ENCODE assay signal across 19 cellular contexts in the genomic region with DNA sequence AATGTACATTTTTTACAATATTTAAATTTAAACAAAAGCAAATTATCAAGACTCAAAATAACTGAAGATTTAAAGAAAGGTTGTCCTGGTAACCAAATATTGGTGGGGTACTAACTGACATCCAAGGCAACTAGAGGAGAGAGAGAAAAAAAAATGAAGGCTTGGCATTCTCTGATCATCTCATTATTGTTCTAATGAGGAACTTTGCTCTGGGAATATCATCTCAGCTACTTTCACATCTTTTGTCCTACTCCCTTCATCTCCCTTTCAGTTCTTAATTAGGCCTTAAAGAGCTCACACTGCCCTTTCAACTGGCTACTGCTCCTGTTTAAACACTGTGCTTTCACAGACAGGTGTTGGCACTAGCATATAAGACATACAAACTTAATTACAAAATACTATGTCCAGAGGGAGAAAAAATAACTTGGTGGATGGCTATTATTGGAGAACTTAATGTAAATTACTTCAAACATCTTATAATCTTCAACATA. TPM values are rescaled to one million over a fixed set of nuclear protein-coding genes. Genes with fewer than 3 reads are reported as not detected.
DNase-seq lines count a peak whose midpoint lies in the region; ATAC-seq, FAIRE-seq and TF ChIP-seq lines count a peak whose summit lies in the region.
"Had no signal": no experiment of that assay in that cellular context is flagged by ENCODE, and none has a peak within 500 bp of the region (broad histone marks: within the 10 kb centered on the region; RNA-seq: fewer than 3 reads in every experiment).

No MANE protein-coding gene starts in this region.

- CTCF ChIA-PET in WTC11 (lab: Charles Lee), result no interaction called here

- no peak overlapping the region for H2BK120ac ChIP-seq in trophoblast cell (ENCODE audit: insufficient read depth, low read length, poor library complexity)

- H3K79me2 ChIP-seq in trophoblast cell (ENCODE audit: control insufficient read depth, insufficient read depth, low read length, poor library complexity), result no peaks in the 10 kb centered on the region

- H3K4me3 Mint-ChIP-seq in WTC11, result no peak overlapping the region
- H3K4me3 Mint-ChIP-seq: CD4-positive, alpha-beta memory T cell had no signal

- no peak overlapping the region for H4K12ac ChIP-seq in trophoblast cell (ENCODE audit: low read depth, low read length)

- H3K14ac ChIP-seq in trophoblast cell (ENCODE audit: low read length), result no peak overlapping the region

- peak overlapping the region; percentile 89 for H3K23ac ChIP-seq in trophoblast cell (ENCODE audit: low read length)

- H3K79me1 ChIP-seq in trophoblast cell (ENCODE audit: low read length), result no peaks in the 10 kb centered on the region

- H3K36me3 Mint-ChIP-seq in WTC11, result peaks cover 4% of the 10 kb centered on the region; the same call in 1 of the 2 replicates

- H2AK5ac ChIP-seq in trophoblast cell (ENCODE audit: low read length), result no peak overlapping the region

- POLR2A ChIA-PET in WTC11 (lab: Charles Lee), result no interaction called here

- no peak overlapping the region for H4K8ac ChIP-seq in trophoblast cell (ENCODE audit: low read depth, low read length)

- DNase-seq in NCI-H2171 treated with DMSO at 0.1 percent for 48 hours (lab: John Stamatoyannopoulos, UW), result peak; percentile 13
- no peak for DNase-seq in NCI-H2171 (lab: John Stamatoyannopoulos, UW)
- DNase-seq in NCI-H146 (lab: John Stamatoyannopoulos, UW), result peak; percentile 75
- no peak for DNase-seq in WTC11 (ENCODE audit: low spot score)
- DNase-seq in trophoblast cell, result no peak
- DNase-seq in right atrium auricular region (ENCODE audit: low spot score), result no peak
- DNase-seq in frontal cortex (ENCODE audit: low spot score in 2 of 2), result no peak
- DNase-seq: Calu3; CD4-positive, alpha-beta memory T cell; DMS79 treated with DMSO at 0.1 percent for 48 hours; GM23248; NCI-H1092 treated with DMSO at 0.1 percent for 48 hours; NCI-H187; NCI-H446; NCI-H526 treated with DMSO at 0.1 percent for 48 hours; SJCRH30 had no signal

- H3K9me3 Mint-ChIP-seq in WTC11, result no peaks in the 10 kb centered on the region
- H3K9me3 Mint-ChIP-seq: CD4-positive, alpha-beta memory T cell; IgD-negative memory B cell had no signal

- no peak for ATAC-seq in WTC11
- no peak for ATAC-seq in HG03457 (IDR thresholded peaks at IDR 0.05; ENCODE audit: unreplicated experiment)
- ATAC-seq: HCT116 had no signal

- no peak overlapping the region for H2AFZ ChIP-seq in trophoblast cell (ENCODE audit: insufficient read depth, low read length, poor library complexity)
- H2AFZ ChIP-seq: GM23248 had no signal

- H3K36me3 ChIP-seq in trophoblast cell (ENCODE audit: control insufficient read depth in 1 of 2, insufficient read depth in 2 of 2, low read length in 2 of 2) (no peaks in the 10 kb centered on the region), right atrium auricular region (peaks cover 8% of the 10 kb centered on the region)
- H3K36me3 ChIP-seq: SJCRH30 had no signal

- H3K18ac ChIP-seq in trophoblast cell (ENCODE audit: low read length), result no peak overlapping the region

- H3K27ac ChIP-seq in trophoblast cell (ENCODE audit: low read depth, low read length) (no peak overlapping the region), right atrium auricular region (no peak overlapping the region)
- H3K27ac ChIP-seq: GM23248, SJCRH30 had no signal

- H3K4me1 Mint-ChIP-seq in WTC11, result peaks cover 26% of the 10 kb centered on the region

- H4K91ac ChIP-seq in trophoblast cell (ENCODE audit: low read depth, low read length), result no peak overlapping the region

- no peaks in the 10 kb centered on the region for H3K27me3 ChIP-seq in trophoblast cell (ENCODE audit: insufficient read depth, low read length)
- no peaks in the 10 kb centered on the region for H3K27me3 ChIP-seq in right atrium auricular region
- H3K27me3 ChIP-seq: SJCRH30 had no signal

- no peak for FAIRE-seq in frontal cortex (lab: Jason Lieb, UNC)

- H3K4me3 ChIP-seq in trophoblast cell (ENCODE audit: low read depth, low read length) (no peak overlapping the region), right atrium auricular region (no peak overlapping the region)
- H3K4me3 ChIP-seq: GM23248, SJCRH30 had no signal

- no peak overlapping the region for H2BK12ac ChIP-seq in trophoblast cell (ENCODE audit: low read length)

- H3K9ac ChIP-seq in trophoblast cell (ENCODE audit: low read length), result no peak overlapping the region
- H3K9ac ChIP-seq: GM23248 had no signal

- no peak overlapping the region for H3K4ac ChIP-seq in trophoblast cell (ENCODE audit: low read depth, low read length)

- no peak overlapping the region for H3K4me2 ChIP-seq in trophoblast cell (ENCODE audit: low read length)

- peak overlapping the region; percentile 24; the same call in 1 of the 2 replicates for H3K27ac Mint-ChIP-seq in WTC11

- H2BK5ac ChIP-seq in trophoblast cell (ENCODE audit: low read depth, low read length, poor library complexity), result no peak overlapping the region

- H3K27me3 Mint-ChIP-seq in WTC11 (ENCODE audit: low read depth), result no peaks in the 10 kb centered on the region
- H3K27me3 Mint-ChIP-seq: CD4-positive, alpha-beta memory T cell; IgD-negative memory B cell had no signal

- H3K4me1 ChIP-seq in trophoblast cell (ENCODE audit: control insufficient read depth in 1 of 2, insufficient read depth in 2 of 2, low read length in 2 of 2) (peaks cover 5 to 7% of the 10 kb centered on the region in 2 experiments), right atrium auricular region (no peaks in the 10 kb centered on the region)

- H3K9me3 ChIP-seq in trophoblast cell (ENCODE audit: insufficient read depth, low read depth, low read length), result no peaks in the 10 kb centered on the region
- no peaks in the 10 kb centered on the region for H3K9me3 ChIP-seq in right atrium auricular region
- H3K9me3 ChIP-seq: SJCRH30 had no signal

- TF ChIP-seq CTCF in WTC11 (IDR thresholded peaks at IDR 0.05) (no peak), right atrium auricular region (IDR thresholded peaks at IDR 0.05) (no peak)

TF ChIP-seq in WTC11, 78 proteins besides CTCF, POLR2A, EP300 and RAD21:
- TF ChIP-seq ZNF671 (CRISPR knock-in tag; IDR thresholded peaks at IDR 0.05), result no peak
- no peak for TF ChIP-seq ZNF263 (CRISPR knock-in tag; IDR thresholded peaks at IDR 0.05; ENCODE audit: low read depth)
- no peak for TF ChIP-seq PRRX2 (CRISPR knock-in tag; IDR thresholded peaks at IDR 0.05)
- TF ChIP-seq, protein P1, sequence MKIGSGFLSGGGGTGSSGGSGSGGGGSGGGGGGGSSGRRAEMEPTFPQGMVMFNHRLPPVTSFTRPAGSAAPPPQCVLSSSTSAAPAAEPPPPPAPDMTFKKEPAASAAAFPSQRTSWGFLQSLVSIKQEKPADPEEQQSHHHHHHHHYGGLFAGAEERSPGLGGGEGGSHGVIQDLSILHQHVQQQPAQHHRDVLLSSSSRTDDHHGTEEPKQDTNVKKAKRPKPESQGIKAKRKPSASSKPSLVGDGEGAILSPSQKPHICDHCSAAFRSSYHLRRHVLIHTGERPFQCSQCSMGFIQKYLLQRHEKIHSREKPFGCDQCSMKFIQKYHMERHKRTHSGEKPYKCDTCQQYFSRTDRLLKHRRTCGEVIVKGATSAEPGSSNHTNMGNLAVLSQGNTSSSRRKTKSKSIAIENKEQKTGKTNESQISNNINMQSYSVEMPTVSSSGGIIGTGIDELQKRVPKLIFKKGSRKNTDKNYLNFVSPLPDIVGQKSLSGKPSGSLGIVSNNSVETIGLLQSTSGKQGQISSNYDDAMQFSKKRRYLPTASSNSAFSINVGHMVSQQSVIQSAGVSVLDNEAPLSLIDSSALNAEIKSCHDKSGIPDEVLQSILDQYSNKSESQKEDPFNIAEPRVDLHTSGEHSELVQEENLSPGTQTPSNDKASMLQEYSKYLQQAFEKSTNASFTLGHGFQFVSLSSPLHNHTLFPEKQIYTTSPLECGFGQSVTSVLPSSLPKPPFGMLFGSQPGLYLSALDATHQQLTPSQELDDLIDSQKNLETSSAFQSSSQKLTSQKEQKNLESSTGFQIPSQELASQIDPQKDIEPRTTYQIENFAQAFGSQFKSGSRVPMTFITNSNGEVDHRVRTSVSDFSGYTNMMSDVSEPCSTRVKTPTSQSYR (CRISPR knock-in tag; IDR thresholded peaks at IDR 0.05), result no peak
- no peak for TF ChIP-seq ATF3 (CRISPR knock-in tag; conservative IDR thresholded peaks at IDR 0.05)
- no peak for TF ChIP-seq GTF2I (CRISPR knock-in tag; conservative IDR thresholded peaks at IDR 0.05)
- TF ChIP-seq MXD4 (CRISPR knock-in tag; IDR thresholded peaks at IDR 0.05; ENCODE audit: borderline replicate concordance), result no peak
- TF ChIP-seq, protein P2, sequence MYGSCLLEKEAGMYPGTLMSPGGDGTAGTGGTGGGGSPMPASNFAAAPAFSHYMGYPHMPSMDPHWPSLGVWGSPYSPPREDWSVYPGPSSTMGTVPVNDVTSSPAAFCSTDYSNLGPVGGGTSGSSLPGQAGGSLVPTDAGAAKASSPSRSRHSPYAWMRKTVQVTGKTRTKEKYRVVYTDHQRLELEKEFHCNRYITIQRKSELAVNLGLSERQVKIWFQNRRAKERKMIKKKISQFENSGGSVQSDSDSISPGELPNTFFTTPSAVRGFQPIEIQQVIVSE (CRISPR knock-in tag; IDR thresholded peaks at IDR 0.05; ENCODE audit: borderline replicate concordance), result no peak
- no peak for TF ChIP-seq ZNF121 (CRISPR knock-in tag; IDR thresholded peaks at IDR 0.05)

RNA-seq across cellular contexts. Expression of gene RAB11FIP2, which starts 33.6 kb away (rescaled TPM):
- total RNA-seq in WTC11 (2021) (11.2 to 12.2 TPM (median 11.6 TPM) in 3 replicates), right atrium auricular region (10 to 100 TPM; 13.2 to 13.4 TPM), frontal cortex (46.9 TPM)
- polyA plus RNA-seq in trophoblast cell (2013), result 5.8 and 7.1 TPM in 2 replicates

Comparison
In these comparisons a context has a peak if more than half of its experiments do, and no peak if none do; other contexts are left out.
1. DNase-seq: peak in NCI-H2171 treated with DMSO at 0.1 percent for 48 hours (single experiment) and NCI-H146 (single experiment); none in NCI-H2171 (single experiment), WTC11 (single experiment), trophoblast cell (0 of 2), right atrium auricular region (single experiment) and frontal cortex (0 of 2).